ENCODE assay signal across 10 cellular contexts in genomic region chr7:157431951-157432540, GRCh38.
DNase-seq lines count a peak whose midpoint lies in the region; ATAC-seq and TF ChIP-seq lines count a peak whose summit lies in the region.
"Had no signal": no experiment of that assay in that cellular context is flagged by ENCODE, and none has a peak within 500 bp of the region (broad histone marks: within the 10 kb centered on the region; RNA-seq: fewer than 3 reads in every experiment).

No MANE protein-coding gene starts in this region.

- intact Hi-C loops in colonic mucosa (cut with DNase I) = loop anchor here (5.0 kb wide), 2 partner anchors 445 to 975 kb away; no protein-coding TSS in a partner anchor

- TF ChIP-seq CTCF in WTC11 (IDR thresholded peaks at IDR 0.05) (no peak), colonic mucosa (IDR thresholded peaks at IDR 0.05) (no peak), GM13976 (IDR thresholded peaks at IDR 0.05; ENCODE audit: borderline replicate concordance, control extremely low read depth, extremely low read depth, insufficient read depth, missing control alignments) (no peak)

- H3K9me3 ChIP-seq in skeletal muscle satellite cell (replicated peaks; ENCODE audit: low read length) (no peaks in the 10 kb centered on the region), colonic mucosa (no peaks in the 10 kb centered on the region)
- H3K9me3 ChIP-seq: gastroesophageal sphincter, SJSA1 had no signal

- DNase-seq in activated T-cell treated with anti-CD3 and anti-CD28 coated beads, Interleukin-2, amount 50 U/mL, for 24 hours = no peak
- no peak for DNase-seq in activated T-cell treated with anti-CD3 and anti-CD28 coated beads, Interleukin-2, amount 50 U/mL, for 4 hours
- DNase-seq in WTC11 (ENCODE audit: low spot score) (no peak), islet precursor cell (peak; percentile 52), colonic mucosa (no peak), GM13976 (ENCODE audit: low spot score) (no peak), AG20443 (ENCODE audit: low spot score) (no peak)

- no peak overlapping the region for H3K9ac ChIP-seq in skeletal muscle satellite cell (ENCODE audit: low read depth, low read length)
- H3K9ac ChIP-seq in colonic mucosa (ENCODE audit: low read depth in 2 of 2, low read length in 2 of 2) = no peak overlapping the region

- H3K27me3 ChIP-seq in skeletal muscle satellite cell (ENCODE audit: control insufficient read depth, insufficient read depth, low read length) (no peaks in the 10 kb centered on the region), colonic mucosa (no peaks in the 10 kb centered on the region)
- H3K27me3 ChIP-seq: gastroesophageal sphincter, SJSA1 had no signal

- H3K4me2 ChIP-seq in skeletal muscle satellite cell (ENCODE audit: low read length) = peak overlapping the region; percentile 71

- no peak overlapping the region for H3K27ac ChIP-seq in colonic mucosa
- H3K27ac ChIP-seq: gastroesophageal sphincter, SJSA1 had no signal

- ATAC-seq in activated T-cell treated with anti-CD3 and anti-CD28 coated beads, Interleukin-2, amount 50 U/mL, for 4 hours = no peak
- ATAC-seq in WTC11 = peak; percentile 8; the same call in 1 of the 2 replicates
- ATAC-seq: gastroesophageal sphincter had no signal

- H3K4me3 ChIP-seq in skeletal muscle satellite cell (ENCODE audit: low read length) = peak overlapping the region; percentile 19
- H3K4me3 ChIP-seq in colonic mucosa = no peak overlapping the region

- no peaks in the 10 kb centered on the region for H3K9me3 Mint-ChIP-seq in activated T-cell treated with anti-CD3 and anti-CD28 coated beads, Interleukin-2, amount 50 U/mL, for 24 hours
- no peaks in the 10 kb centered on the region for H3K9me3 Mint-ChIP-seq in activated T-cell treated with anti-CD3 and anti-CD28 coated beads, Interleukin-2, amount 50 U/mL, for 4 hours
- H3K9me3 Mint-ChIP-seq in WTC11 = peaks cover 7% of the 10 kb centered on the region; the same call in 1 of the 2 replicates

- peaks cover 13% of the 10 kb centered on the region for H3K4me1 Mint-ChIP-seq in activated T-cell treated with anti-CD3 and anti-CD28 coated beads, Interleukin-2, amount 50 U/mL, for 24 hours (ENCODE audit: low read depth)
- peaks cover 14% of the 10 kb centered on the region for H3K4me1 Mint-ChIP-seq in activated T-cell treated with anti-CD3 and anti-CD28 coated beads, Interleukin-2, amount 50 U/mL, for 4 hours (ENCODE audit: low read depth)
- H3K4me1 Mint-ChIP-seq in WTC11 = peaks cover 6% of the 10 kb centered on the region

- in situ Hi-C loops in GM13976 (cut with MboI; ENCODE audit: low sequenced_read_pairs, unreplicated experiment) = loop anchor here (25.0 kb wide), 1 partner anchor 855 kb away; no protein-coding TSS in a partner anchor

- POLR2A ChIA-PET in WTC11 (lab: Charles Lee) = no interaction called here

- CTCF ChIA-PET in WTC11 (lab: Charles Lee) = interaction anchor here (0.9 to 2.1 kb wide), 9 partner anchors 13 to 922 kb away, joined by 3 to 29 read pairs (median 4); no protein-coding TSS in a partner anchor

- H3K36me3 Mint-ChIP-seq in activated T-cell treated with anti-CD3 and anti-CD28 coated beads, Interleukin-2, amount 50 U/mL, for 24 hours (ENCODE audit: low read depth) = no peaks in the 10 kb centered on the region
- no peaks in the 10 kb centered on the region for H3K36me3 Mint-ChIP-seq in activated T-cell treated with anti-CD3 and anti-CD28 coated beads, Interleukin-2, amount 50 U/mL, for 4 hours (ENCODE audit: insufficient read depth)
- H3K36me3 Mint-ChIP-seq in WTC11 = no peaks in the 10 kb centered on the region

- H3K36me3 ChIP-seq in skeletal muscle satellite cell (ENCODE audit: insufficient read depth, low read length) (no peaks in the 10 kb centered on the region), colonic mucosa (no peaks in the 10 kb centered on the region)
- H3K36me3 ChIP-seq: gastroesophageal sphincter, SJSA1 had no signal

- H3K27ac Mint-ChIP-seq in activated T-cell treated with anti-CD3 and anti-CD28 coated beads, Interleukin-2, amount 50 U/mL, for 24 hours = no peak overlapping the region
- H3K27ac Mint-ChIP-seq in WTC11 = no peak overlapping the region; the same call in 1 of the 2 replicates

- no peaks in the 10 kb centered on the region for H3K27me3 Mint-ChIP-seq in activated T-cell treated with anti-CD3 and anti-CD28 coated beads, Interleukin-2, amount 50 U/mL, for 24 hours
- H3K27me3 Mint-ChIP-seq in activated T-cell treated with anti-CD3 and anti-CD28 coated beads, Interleukin-2, amount 50 U/mL, for 4 hours (ENCODE audit: low read depth) = no peaks in the 10 kb centered on the region
- H3K27me3 Mint-ChIP-seq in WTC11 (ENCODE audit: low read depth) = no peaks in the 10 kb centered on the region; the same call in none of the 2 replicates

- H3K4me1 ChIP-seq in skeletal muscle satellite cell (ENCODE audit: control insufficient read depth, insufficient read depth, low read length) (peaks cover 5% of the 10 kb centered on the region), colonic mucosa (no peaks in the 10 kb centered on the region)

- H3K4me3 Mint-ChIP-seq in activated T-cell treated with anti-CD3 and anti-CD28 coated beads, Interleukin-2, amount 50 U/mL, for 24 hours = peak overlapping the region; percentile 20
- H3K4me3 Mint-ChIP-seq in activated T-cell treated with anti-CD3 and anti-CD28 coated beads, Interleukin-2, amount 50 U/mL, for 4 hours = no peak overlapping the region
- peak overlapping the region; percentile 59 for H3K4me3 Mint-ChIP-seq in WTC11

TF ChIP-seq in WTC11, 78 proteins besides CTCF, POLR2A, EP300 and RAD21 (continues in another document):
- no peak for TF ChIP-seq ELF4 (CRISPR knock-in tag; IDR thresholded peaks at IDR 0.05; ENCODE audit: low read depth)
- TF ChIP-seq NR1H2 (CRISPR knock-in tag; IDR thresholded peaks at IDR 0.05) = no peak
- TF ChIP-seq ZNF425 (CRISPR knock-in tag; conservative IDR thresholded peaks at IDR 0.05) = no peak
- TF ChIP-seq ZNF232 (CRISPR knock-in tag; IDR thresholded peaks at IDR 0.05) = no peak
- no peak for TF ChIP-seq TCF7 (CRISPR knock-in tag; IDR thresholded peaks at IDR 0.05; ENCODE audit: low read depth)
- no peak for TF ChIP-seq TEAD1 (CRISPR knock-in tag; IDR thresholded peaks at IDR 0.05)
- TF ChIP-seq ZNF512 (CRISPR knock-in tag; IDR thresholded peaks at IDR 0.05; ENCODE audit: borderline replicate concordance) = no peak
- no peak for TF ChIP-seq RORB (CRISPR knock-in tag; IDR thresholded peaks at IDR 0.05)
- TF ChIP-seq ZSCAN18 (CRISPR knock-in tag; IDR thresholded peaks at IDR 0.05) = no peak
- no peak for TF ChIP-seq ATF2 (CRISPR knock-in tag; IDR thresholded peaks at IDR 0.05; ENCODE audit: borderline replicate concordance, low read depth)
- no peak for TF ChIP-seq RELA (CRISPR knock-in tag; IDR thresholded peaks at IDR 0.05; ENCODE audit: borderline replicate concordance)
